8 cellular contexts compared by ENCODE assay signal in genomic region chr13:32650705-32651311, GRCh38.
DNase-seq lines count a peak whose midpoint lies in the region; ATAC-seq and TF ChIP-seq lines count a peak whose summit lies in the region.

No MANE protein-coding gene starts in this region.

- peaks cover 48% of the 10 kb centered on the region for H3K4me1 Mint-ChIP-seq in stimulated activated memory B cell treated with anti-CD40 and anti-IgM and Interleukin-4, amounts not matched to agents 10 μg/mL and 1 μg/mL and 100 μg/mL, for 72 hours

- intact Hi-C loops in cardiac septum (cut with DNase I): no loop called here

- no peaks in the 10 kb centered on the region for H3K9me3 Mint-ChIP-seq in stimulated activated memory B cell treated with anti-CD40 and anti-IgM and Interleukin-4, amounts not matched to agents 10 μg/mL and 1 μg/mL and 100 μg/mL, for 72 hours

- H3K27ac ChIP-seq in cardiac muscle cell: no peak overlapping the region

- H3K9me3 ChIP-seq in cardiac muscle cell (ENCODE audit: low read depth): no peaks in the 10 kb centered on the region

- no peaks in the 10 kb centered on the region for H3K4me1 ChIP-seq in cardiac muscle cell (ENCODE audit: low read depth)

- H3K36me3 Mint-ChIP-seq in stimulated activated memory B cell treated with anti-CD40 and anti-IgM and Interleukin-4, amounts not matched to agents 10 μg/mL and 1 μg/mL and 100 μg/mL, for 72 hours: peaks cover 32% of the 10 kb centered on the region

- H3K4me3 ChIP-seq in cardiac muscle cell: no peak overlapping the region

- no peak overlapping the region for H3K4me3 Mint-ChIP-seq in stimulated activated memory B cell treated with anti-CD40 and anti-IgM and Interleukin-4, amounts not matched to agents 10 μg/mL and 1 μg/mL and 100 μg/mL, for 72 hours

- no peaks in the 10 kb centered on the region for H3K36me3 ChIP-seq in cardiac muscle cell

- TF ChIP-seq CTCF in cardiac muscle cell (IDR thresholded peaks at IDR 0.05; ENCODE audit: low read depth, low read length): peak; percentile 80

- H3K27me3 ChIP-seq in cardiac muscle cell: no peaks in the 10 kb centered on the region

- H3K27ac Mint-ChIP-seq in stimulated activated memory B cell treated with anti-CD40 and anti-IgM and Interleukin-4, amounts not matched to agents 10 μg/mL and 1 μg/mL and 100 μg/mL, for 72 hours: no peak overlapping the region

- ATAC-seq in HG02852 (IDR thresholded peaks at IDR 0.05; ENCODE audit: unreplicated experiment): peak; percentile 81
- ATAC-seq in stimulated activated memory B cell treated with anti-CD40 and anti-IgM and Interleukin-4, amounts not matched to agents 10 μg/mL and 1 μg/mL and 100 μg/mL, for 72 hours: peak; percentile 89

- peak; percentile 74 to 81 for DNase-seq in cardiac muscle cell (ENCODE audit: low read depth in 1 of 2, low spot score in 1 of 2)
- no peak for DNase-seq in cardiac septum (ENCODE audit: low spot score)
- peak; percentile 44 for DNase-seq in NCI-H460 (ENCODE audit: extremely low read depth, low read depth)
- DNase-seq in activated CD4-positive, alpha-beta T cell treated with anti-CD3 and anti-CD28 coated beads for 48 hours: peak; percentile 77
- DNase-seq in effector CD8-positive, alpha-beta T cell (lab: John Stamatoyannopoulos, UW): peak; percentile 7
- DNase-seq in midbrain (lab: John Stamatoyannopoulos, UW): peak; percentile 65

- no peaks in the 10 kb centered on the region for H3K27me3 Mint-ChIP-seq in stimulated activated memory B cell treated with anti-CD40 and anti-IgM and Interleukin-4, amounts not matched to agents 10 μg/mL and 1 μg/mL and 100 μg/mL, for 72 hours
